In genomic region chr15:63310646-63311045, GRCh38 we compare ENCODE assay signal across 3 cellular contexts.
TF ChIP-seq lines count a peak whose summit lies in the region.

No MANE protein-coding gene starts in this region.

TF ChIP-seq in A549, 52 proteins besides CTCF, POLR2A, EP300 and RAD21:
- TF ChIP-seq EHMT2 (IDR thresholded peaks at IDR 0.05; ENCODE audit: low read depth), result no peak
- no peak for TF ChIP-seq RFX5 (IDR thresholded peaks at IDR 0.05)
- no peak for TF ChIP-seq MAX (IDR thresholded peaks at IDR 0.05)

TF ChIP-seq in IMR-90, 13 proteins besides CTCF, POLR2A, EP300 and RAD21:
- TF ChIP-seq CHD1 (IDR thresholded peaks at IDR 0.05; ENCODE audit: low read depth, low read length) (no peak), NFE2L2 (IDR thresholded peaks at IDR 0.05; ENCODE audit: low read depth, low read length) (no peak), SMC3 (IDR thresholded peaks at IDR 0.05; ENCODE audit: low read depth, low read length) (no peak), MAFK (IDR thresholded peaks at IDR 0.05; ENCODE audit: low read depth, low read length) (no peak), FOS (IDR thresholded peaks at IDR 0.05; ENCODE audit: low read depth, low read length) (no peak), BHLHE40 (IDR thresholded peaks at IDR 0.05; ENCODE audit: low read depth, low read length) (no peak), MAZ (IDR thresholded peaks at IDR 0.05; ENCODE audit: borderline replicate concordance, low read depth, low read length) (no peak), RCOR1 (IDR thresholded peaks at IDR 0.05; ENCODE audit: insufficient replicate concordance, low read length) (no peak), ELK1 (IDR thresholded peaks at IDR 0.05; ENCODE audit: borderline replicate concordance, low read depth, low read length) (no peak), CEBPB (IDR thresholded peaks at IDR 0.05; ENCODE audit: low read depth, low read length) (no peak), MXI1 (IDR thresholded peaks at IDR 0.05; ENCODE audit: borderline replicate concordance, low read depth, low read length) (no peak), RFX5 (IDR thresholded peaks at IDR 0.05; ENCODE audit: low read depth, low read length) (no peak)
- TF ChIP-seq, protein P1, sequence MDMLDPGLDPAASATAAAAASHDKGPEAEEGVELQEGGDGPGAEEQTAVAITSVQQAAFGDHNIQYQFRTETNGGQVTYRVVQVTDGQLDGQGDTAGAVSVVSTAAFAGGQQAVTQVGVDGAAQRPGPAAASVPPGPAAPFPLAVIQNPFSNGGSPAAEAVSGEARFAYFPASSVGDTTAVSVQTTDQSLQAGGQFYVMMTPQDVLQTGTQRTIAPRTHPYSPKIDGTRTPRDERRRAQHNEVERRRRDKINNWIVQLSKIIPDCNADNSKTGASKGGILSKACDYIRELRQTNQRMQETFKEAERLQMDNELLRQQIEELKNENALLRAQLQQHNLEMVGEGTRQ (IDR thresholded peaks at IDR 0.05; ENCODE audit: low read depth, low read length), result no peak

TF ChIP-seq in K562, 482 proteins besides CTCF, POLR2A, EP300 and RAD21:
- TF ChIP-seq FOSL1 (tag; conservative IDR thresholded peaks at IDR 0.05) (peak; percentile 36), RBFOX2 (IDR thresholded peaks at IDR 0.05; ENCODE audit: low read depth, low read length) (no peak), ZNF274 (IDR thresholded peaks at IDR 0.05; ENCODE audit: borderline replicate concordance, low read depth, low read length) (no peak), SAFB (IDR thresholded peaks at IDR 0.05; ENCODE audit: borderline replicate concordance, low read depth, low read length) (no peak)
